ENCODE assay signal across 24 cellular contexts in genomic region chr3:112802338-112802737, GRCh38. TPM values are rescaled to one million over a fixed set of nuclear protein-coding genes. Genes with fewer than 3 reads are reported as not detected.
DNase-seq lines count a peak whose midpoint lies in the region; ATAC-seq and TF ChIP-seq lines count a peak whose summit lies in the region.
"Had no signal": no experiment of that assay in that cellular context is flagged by ENCODE, and none has a peak within 500 bp of the region (broad histone marks: within the 10 kb centered on the region; RNA-seq: fewer than 3 reads in every experiment).

No MANE protein-coding gene starts in this region.

- H2BK15ac ChIP-seq in mesendoderm (replicated peaks; ENCODE audit: low read depth): no peak overlapping the region

- no peak overlapping the region for H3K18ac ChIP-seq in mesendoderm (ENCODE audit: low read length)

- H3K9me3 ChIP-seq in breast epithelium (no peaks in the 10 kb centered on the region), mammary epithelial cell (replicated peaks; ENCODE audit: insufficient read depth, low read length) (no peaks in the 10 kb centered on the region), tibial artery (no peaks in the 10 kb centered on the region)
- H3K9me3 ChIP-seq: BLaER1 treated with 17β-estradiol and CSF1 and Interleukin-3, amounts not matched to agents 10 nM and 100 nM; HAP-1 had no signal

- intact Hi-C loops in MCF 10A (cut with micrococcal nuclease) (no loop called here), breast epithelium (cut with DNase I; ENCODE audit: low total_unique reads) (loop anchor here (5.0 kb wide), 1 partner anchor 1230 kb away; no protein-coding TSS in a partner anchor), mammary epithelial cell (cut with micrococcal nuclease) (no loop called here), tibial artery (cut with DNase I; ENCODE audit: low total_unique reads) (no loop called here)

- H3K27ac ChIP-seq in breast epithelium (no peak overlapping the region), mammary epithelial cell (ENCODE audit: insufficient read depth, low read depth, low read length) (peak overlapping the region; percentile 81), tibial artery (no peak overlapping the region), mesendoderm (ENCODE audit: low read depth, low read length) (no peak overlapping the region)
- H3K27ac ChIP-seq: 22Rv1; BLaER1 treated with 17β-estradiol and CSF1 and Interleukin-3, amounts not matched to agents 10 nM and 100 nM; HL-60 had no signal

- H3K36me3 ChIP-seq in breast epithelium (no peaks in the 10 kb centered on the region), mammary epithelial cell (ENCODE audit: insufficient read depth, low read length) (no peaks in the 10 kb centered on the region), tibial artery (no peaks in the 10 kb centered on the region), mesendoderm (ENCODE audit: control insufficient read depth, insufficient read depth, low read length) (no peaks in the 10 kb centered on the region)
- H3K36me3 ChIP-seq: BLaER1 treated with 17β-estradiol and CSF1 and Interleukin-3, amounts not matched to agents 10 nM and 100 nM; HAP-1 had no signal

- H2AFZ ChIP-seq in mammary epithelial cell (ENCODE audit: low read depth, low read length): no peak overlapping the region
- H2AFZ ChIP-seq: GM23338 had no signal

- dilution Hi-C loops in mammary epithelial cell (cut with HindIII; ENCODE audit: low sequenced_read_pairs): no loop called here

- H2AK5ac ChIP-seq in mesendoderm (ENCODE audit: low read length): no peak overlapping the region

- H3K4me3 ChIP-seq in breast epithelium: no peak overlapping the region
- no peak overlapping the region for H3K4me3 ChIP-seq in mammary epithelial cell (replicated peaks in 1 of 3; ENCODE audit: insufficient read depth in 1 of 3, low read depth in 2 of 3, low read length in 3 of 3)
- no peak overlapping the region for H3K4me3 ChIP-seq in tibial artery
- H3K4me3 ChIP-seq in mesendoderm (ENCODE audit: low read length): no peak overlapping the region
- H3K4me3 ChIP-seq: BLaER1 treated with 17β-estradiol and CSF1 and Interleukin-3, amounts not matched to agents 10 nM and 100 nM; GM23338; HAP-1 had no signal

- no peaks in the 10 kb centered on the region for H3K27me3 ChIP-seq in breast epithelium
- H3K27me3 ChIP-seq in mammary epithelial cell (ENCODE audit: insufficient read depth, low read length): no peaks in the 10 kb centered on the region
- no peaks in the 10 kb centered on the region for H3K27me3 ChIP-seq in tibial artery
- H3K27me3 ChIP-seq in mesendoderm (ENCODE audit: insufficient read depth, low read length, poor library complexity): no peaks in the 10 kb centered on the region
- H3K27me3 ChIP-seq: BLaER1 treated with 17β-estradiol and CSF1 and Interleukin-3, amounts not matched to agents 10 nM and 100 nM had no signal

- no TSS peak for BruUV-seq in MCF 10A (replicated peaks; lab: Mats Ljungman, UMichigan)
- no TSS peak for BruUV-seq in mammary epithelial cell (replicated peaks; lab: Mats Ljungman, UMichigan)

- no peak overlapping the region for H3K23ac ChIP-seq in mesendoderm (ENCODE audit: low read length)

- no peak for ATAC-seq in T-cell (replicated peaks in 1 of 4)
- ATAC-seq: CD8-positive, alpha-beta T cell; GM23338; HepG2 had no signal

- H3K27ac Mint-ChIP-seq in MCF 10A (ENCODE audit: low read depth, unreplicated experiment) (peak overlapping the region; percentile 16), T-cell (peak overlapping the region; percentile 20 to 30), progenitor cell of endocrine pancreas (no peak overlapping the region)
- H3K27ac Mint-ChIP-seq: CD8-positive, alpha-beta T cell; GM23338 had no signal

- H2BK5ac ChIP-seq in mesendoderm (ENCODE audit: low read length): no peak overlapping the region

- H3K4me2 ChIP-seq in mammary epithelial cell (ENCODE audit: insufficient read depth, low read depth, low read length) (peak overlapping the region; percentile 54), mesendoderm (ENCODE audit: low read length) (no peak overlapping the region)
- H3K4me2 ChIP-seq: BLaER1 treated with 17β-estradiol and CSF1 and Interleukin-3, amounts not matched to agents 10 nM and 100 nM; GM23338 had no signal

- H3K79me1 ChIP-seq in mesendoderm (ENCODE audit: low read length): no peaks in the 10 kb centered on the region

- DNase-seq in MCF 10A (ENCODE audit: unreplicated experiment) (no peak), breast epithelium (ENCODE audit: low spot score in 2 of 2) (no peak), T-cell (no peak), mammary epithelial cell (no peak), tibial artery (no peak), progenitor cell of endocrine pancreas (ENCODE audit: low spot score, unreplicated experiment) (no peak), mesendoderm (no peak), NCI-H1694 (lab: John Stamatoyannopoulos, UW) (no peak)
- DNase-seq: CD8-positive, alpha-beta T cell; KBM-7; NCI-H1105 treated with DMSO at 0.1 percent for 48 hours; NCI-H1694 treated with DMSO at 0.1 percent for 48 hours; NCI-H510A; NCI-H774; SIG-M5 had no signal

- H3K36me3 Mint-ChIP-seq in MCF 10A (ENCODE audit: insufficient read depth, unreplicated experiment): no peaks in the 10 kb centered on the region
- no peaks in the 10 kb centered on the region for H3K36me3 Mint-ChIP-seq in T-cell
- no peaks in the 10 kb centered on the region for H3K36me3 Mint-ChIP-seq in progenitor cell of endocrine pancreas (ENCODE audit: insufficient read depth)
- H3K36me3 Mint-ChIP-seq: CD8-positive, alpha-beta T cell had no signal

- TF ChIP-seq POLR2A in breast epithelium (IDR thresholded peaks at IDR 0.05): no peak

- H3K9ac ChIP-seq in mammary epithelial cell (ENCODE audit: insufficient read depth, low read length) (no peak overlapping the region), mesendoderm (ENCODE audit: low read length) (no peak overlapping the region)
- H3K9ac ChIP-seq: BLaER1 treated with 17β-estradiol and CSF1 and Interleukin-3, amounts not matched to agents 10 nM and 100 nM had no signal

- H3K9me3 Mint-ChIP-seq in MCF 10A (ENCODE audit: unreplicated experiment) (no peaks in the 10 kb centered on the region), T-cell (peaks cover 0 to 4% (median 4%) of the 10 kb centered on the region in 3 donors), progenitor cell of endocrine pancreas (ENCODE audit: low read depth) (no peaks in the 10 kb centered on the region)
- H3K9me3 Mint-ChIP-seq: CD8-positive, alpha-beta T cell; GM23338 had no signal

- H3K27me3 Mint-ChIP-seq in MCF 10A (ENCODE audit: insufficient read depth, unreplicated experiment): no peaks in the 10 kb centered on the region
- no peaks in the 10 kb centered on the region for H3K27me3 Mint-ChIP-seq in T-cell
- H3K27me3 Mint-ChIP-seq in progenitor cell of endocrine pancreas: no peaks in the 10 kb centered on the region

- no peak for TF ChIP-seq CTCF in MCF 10A (IDR thresholded peaks at IDR 0.05; ENCODE audit: unreplicated experiment)
- no peak for TF ChIP-seq CTCF in breast epithelium (IDR thresholded peaks at IDR 0.05)
- TF ChIP-seq CTCF in mammary epithelial cell (conservative IDR thresholded peaks at IDR 0.05 in 1 of 2, IDR thresholded peaks at IDR 0.05 in 1 of 2; ENCODE audit: extremely low read depth in 1 of 2, insufficient read depth in 1 of 2, low read depth in 1 of 2, low read length in 2 of 2): no peak
- no peak for TF ChIP-seq CTCF in tibial artery (IDR thresholded peaks at IDR 0.05)
- no peak for TF ChIP-seq CTCF in progenitor cell of endocrine pancreas (IDR thresholded peaks at IDR 0.05; ENCODE audit: unreplicated experiment)

- H3K56ac ChIP-seq in mesendoderm (ENCODE audit: low read length): no peak overlapping the region

- H4K5ac ChIP-seq in mesendoderm (ENCODE audit: low read length): no peak overlapping the region

- no peak overlapping the region for H2BK120ac ChIP-seq in mesendoderm (ENCODE audit: low read depth, low read length)

- H3K4me3 Mint-ChIP-seq in MCF 10A (ENCODE audit: unreplicated experiment): no peak overlapping the region
- H3K4me3 Mint-ChIP-seq in T-cell: peak overlapping the region in 1 of 3 donors; percentile 19
- no peak overlapping the region for H3K4me3 Mint-ChIP-seq in progenitor cell of endocrine pancreas (ENCODE audit: low read depth)
- H3K4me3 Mint-ChIP-seq: CD8-positive, alpha-beta T cell; GM23338 had no signal

- no peaks in the 10 kb centered on the region for H3K4me1 ChIP-seq in breast epithelium
- H3K4me1 ChIP-seq in mammary epithelial cell (ENCODE audit: insufficient read depth, low read length): peaks cover 23% of the 10 kb centered on the region
- H3K4me1 ChIP-seq in tibial artery: no peaks in the 10 kb centered on the region
- H3K4me1 ChIP-seq in mesendoderm (ENCODE audit: control insufficient read depth, low read depth, low read length): no peaks in the 10 kb centered on the region
- H3K4me1 ChIP-seq: HAP-1 had no signal

- H3K4me1 Mint-ChIP-seq in MCF 10A (ENCODE audit: insufficient read depth, unreplicated experiment) (peaks cover 10% of the 10 kb centered on the region), T-cell (peaks cover 19 to 40% (median 26%) of the 10 kb centered on the region in 3 donors), progenitor cell of endocrine pancreas (ENCODE audit: low read depth) (no peaks in the 10 kb centered on the region)
- H3K4me1 Mint-ChIP-seq: GM23338 had no signal

- H3K79me2 ChIP-seq in mammary epithelial cell (ENCODE audit: insufficient read depth, low read length): no peaks in the 10 kb centered on the region
- H3K79me2 ChIP-seq in mesendoderm (ENCODE audit: control insufficient read depth, insufficient read depth, low read length): no peaks in the 10 kb centered on the region

- POLR2A ChIA-PET in MCF 10A (lab: Yijun Ruan, JAX): interaction anchor here (1.1 kb wide), 1 partner anchor 28 kb away, joined by 3 read pairs; no protein-coding TSS in a partner anchor
- POLR2A ChIA-PET in T-cell (lab: Charles Lee): no interaction called here

- H3K4ac ChIP-seq in mesendoderm (ENCODE audit: low read depth, low read length): no peak overlapping the region

- in situ Hi-C loops in mammary epithelial cell (cut with MboI; ENCODE audit: low sequenced_read_pairs in 2 of 2): no loop called here

- no peaks in the 10 kb centered on the region for H4K20me1 ChIP-seq in mammary epithelial cell (ENCODE audit: insufficient read depth, low read length)
- H4K20me1 ChIP-seq: BLaER1 treated with 17β-estradiol and CSF1 and Interleukin-3, amounts not matched to agents 10 nM and 100 nM had no signal

- H4K8ac ChIP-seq in mesendoderm (ENCODE audit: low read depth, low read length): no peak overlapping the region

- CTCF ChIA-PET in MCF 10A (lab: Yijun Ruan, JAX) (interaction anchor here (0.6 to 4.8 kb wide), 5 partner anchors 11 to 149 kb away, joined by 3 to 28 read pairs (median 4); no protein-coding TSS in a partner anchor), T-cell (lab: Charles Lee) (interaction anchor here in 1 of 2 donors (0.6 kb wide), 1 partner anchor 162 kb away, joined by 3 read pairs; no protein-coding TSS in a partner anchor), mammary epithelial cell (lab: Charles Lee; ENCODE audit: low non-redundant PET) (interaction anchor here (0.5 to 0.7 kb wide), 2 partner anchors 26 to 69 kb away, joined by 3 to 6 read pairs; no protein-coding TSS in a partner anchor)

RNA-seq across cellular contexts. Expression of gene CD200R1L, which starts 44.3 kb away (rescaled TPM):
- total RNA-seq in MCF 10A (2022) (not detected in 2 replicates), breast epithelium (not detected), T-cell (not detected), mammary epithelial cell (not detected), progenitor cell of endocrine pancreas (not detected in 2 replicates)
- polyA plus RNA-seq in mammary epithelial cell: not detected
- not detected for polyA minus RNA-seq in mammary epithelial cell
- polyA plus RNA-seq in mesendoderm (2013, experiment 1 of 2): not detected
- not detected for polyA plus RNA-seq in mesendoderm (2013, experiment 2 of 2)
- total RNA-seq: CD8-positive, alpha-beta T cell; Daoy; GM23338; HepG2; HT-29; T-helper 1 cell treated with Interleukin-12 subunit alpha and Interleukin-12 subunit beta and Interleukin-4 antibody, amounts not matched to agents 30 ng/mL and 1 ng/mL, for 36 hours had no signal
- polyA plus RNA-seq: GM23338, HepG2 had no signal
